Comparison of ENCODE assay signal across 8 cellular contexts in the genomic region with DNA sequence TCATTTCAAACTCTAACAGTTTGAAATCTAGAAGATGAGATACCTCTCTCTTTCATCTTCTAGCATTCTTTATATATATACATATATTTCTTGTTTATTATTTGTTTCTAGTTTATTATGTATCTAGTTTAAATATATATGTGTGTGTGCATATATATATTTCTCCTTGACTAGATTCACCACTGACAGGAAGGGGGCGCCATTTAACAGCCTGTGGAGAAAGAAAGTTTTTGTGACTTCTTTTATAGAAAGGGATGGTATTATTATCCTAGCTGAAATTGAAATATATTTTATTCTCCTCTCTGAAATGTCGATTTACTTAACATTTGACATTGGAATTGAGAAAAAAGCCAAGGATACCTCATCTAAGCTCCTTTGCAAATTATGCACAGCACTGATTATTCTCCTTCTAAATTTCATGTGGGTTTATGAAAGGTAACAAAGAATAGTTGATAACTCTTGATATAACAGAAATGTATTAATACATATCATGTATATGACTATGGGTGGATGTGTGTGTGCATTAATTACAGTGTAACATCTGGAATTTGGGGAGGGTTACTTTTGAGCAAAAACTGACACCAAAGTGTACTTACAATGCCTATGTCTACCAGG.
DNase-seq lines count a peak whose midpoint lies in the region; ATAC-seq, FAIRE-seq and TF ChIP-seq lines count a peak whose summit lies in the region.

No MANE protein-coding gene starts in this region.

- no peak overlapping the region for H3K4me2 ChIP-seq in KMS-11
- no peak overlapping the region for H3K4me2 ChIP-seq in HepG2 (ENCODE audit: low read depth, low read length)

- H3K79me2 ChIP-seq in KMS-11 (ENCODE audit: insufficient read depth, low read depth), result no peaks in the 10 kb centered on the region
- H3K79me2 ChIP-seq in HepG2 (ENCODE audit: insufficient read depth, low read length), result no peaks in the 10 kb centered on the region

- DNase-seq in G401 (ENCODE audit: low spot score), result peak; percentile 55
- DNase-seq in SHP77 treated with DMSO at 0.1 percent for 48 hours (lab: John Stamatoyannopoulos, UW), result peak; percentile 12
- DNase-seq in central memory CD4-positive, alpha-beta T cell, result peak; percentile 1
- DNase-seq in HepG2 (ENCODE audit: low spot score), result peak; percentile 65
- peak; percentile 5 to 52 for DNase-seq in stimulated activated effector memory CD8-positive, alpha-beta T cell treated with anti-CD3 and anti-CD28 coated beads, Interleukin-12 subunit alpha, Interleukin-12 subunit beta, amount 100 ng/mL, for 72 hours (ENCODE audit: low spot score in 2 of 2)
- no peak for DNase-seq in cortex of kidney (lab: John Stamatoyannopoulos, UW)

- no TSS peak for BruUV-seq in HepG2 (replicated peaks; lab: Mats Ljungman, UMichigan)

- no peaks in the 10 kb centered on the region for H3K9me3 Mint-ChIP-seq in stimulated activated effector memory CD8-positive, alpha-beta T cell treated with anti-CD3 and anti-CD28 coated beads, Interleukin-12 subunit alpha, Interleukin-12 subunit beta, amount 100 ng/mL, for 72 hours

- no peak for FAIRE-seq in HepG2 (lab: Jason Lieb, UNC)

- ATAC-seq in HepG2, result 0 out of 3 replicates have a peak, but pooled peaks have one; percentile 19
- ATAC-seq in stimulated activated effector memory CD8-positive, alpha-beta T cell treated with anti-CD3 and anti-CD28 coated beads, Interleukin-12 subunit alpha, Interleukin-12 subunit beta, amount 100 ng/mL, for 72 hours, result no peak
- no peak for ATAC-seq in esophagus mucosa

- intact Hi-C loops in HepG2 (cut with micrococcal nuclease; ENCODE audit: unreplicated experiment), result loop anchor here (1.0 to 10.0 kb wide), 10 partner anchors 74 to 1113 kb away; no protein-coding TSS in a partner anchor

- in situ Hi-C loops in G401 (cut with HindIII; ENCODE audit: low sequenced_read_pairs), result no loop called here
- in situ Hi-C loops in HepG2 (cut with HindIII; ENCODE audit: extremely low pct_ligation_motif_present, low pct_unique_long_range_greater_than_20kb), result loop anchor here (5.0 to 10.0 kb wide), 3 partner anchors 228 to 1115 kb away; no protein-coding TSS in a partner anchor

- no peak for TF ChIP-seq POLR2A in HepG2 (IDR thresholded peaks at IDR 0.05; ENCODE audit: insufficient read depth in 1 of 2, low read depth in 2 of 2, low read length in 2 of 2)

- H3K4me3 ChIP-seq in KMS-11 (IDR thresholded peaks at IDR 0.05; ENCODE audit: insufficient read depth, low read depth, low read length) (no peak overlapping the region), HepG2 (replicated peaks in 1 of 3; ENCODE audit: insufficient read depth in 1 of 3, low read depth in 2 of 3, low read length in 3 of 3) (no peak overlapping the region)

- WGBS in HepG2 (ENCODE audit: low lambda C conversion rate), result under 1% methylated on average over 2 of the region's 2 CpGs

- H4K20me1 ChIP-seq in KMS-11 (ENCODE audit: insufficient read depth) (no peaks in the 10 kb centered on the region), HepG2 (ENCODE audit: insufficient read depth, low read length) (0 out of 2 replicates have a peak, but pooled peaks cover 3% of the 10 kb centered on the region)

- POLR2A ChIA-PET in HepG2 (lab: Yijun Ruan, JAX), result no interaction called here

- no peak overlapping the region for H3K9ac ChIP-seq in KMS-11
- no peak overlapping the region for H3K9ac ChIP-seq in HepG2 (ENCODE audit: insufficient read depth, low read depth, low read length)

- peak; percentile 79 for TF ChIP-seq CTCF in KMS-11 (conservative IDR thresholded peaks at IDR 0.05; ENCODE audit: low read depth, low read length)
- TF ChIP-seq CTCF in HepG2 (CRISPR knock-in tag; IDR thresholded peaks at IDR 0.05), result peak; percentile 72

- H3K4me1 ChIP-seq in KMS-11 (ENCODE audit: low read depth, poor library complexity, severe bottlenecking) (no peaks in the 10 kb centered on the region), HepG2 (ENCODE audit: insufficient read depth, low read length) (peaks cover 21% of the 10 kb centered on the region)

- H3K36me3 ChIP-seq in KMS-11 (ENCODE audit: insufficient read depth) (no peaks in the 10 kb centered on the region), HepG2 (replicated peaks in 1 of 2; ENCODE audit: control insufficient read depth in 1 of 2, insufficient read depth in 2 of 2, low read length in 2 of 2) (no peaks in the 10 kb centered on the region)

- no peaks in the 10 kb centered on the region for H3K4me1 Mint-ChIP-seq in stimulated activated effector memory CD8-positive, alpha-beta T cell treated with anti-CD3 and anti-CD28 coated beads, Interleukin-12 subunit alpha, Interleukin-12 subunit beta, amount 100 ng/mL, for 72 hours

- no peaks in the 10 kb centered on the region for H3K36me3 Mint-ChIP-seq in stimulated activated effector memory CD8-positive, alpha-beta T cell treated with anti-CD3 and anti-CD28 coated beads, Interleukin-12 subunit alpha, Interleukin-12 subunit beta, amount 100 ng/mL, for 72 hours

- CTCF ChIA-PET in HepG2 (lab: Yijun Ruan, JAX; ENCODE audit: low intra/inter-chr PET ratio, low total read pairs), result interaction anchor here (0.6 to 3.2 kb wide), 4 partner anchors 498 to 1113 kb away, joined by 3 to 19 read pairs (median 12); no protein-coding TSS in a partner anchor

- H3K9me3 ChIP-seq in HepG2 (ENCODE audit: low read length), result no peaks in the 10 kb centered on the region

- H3K27ac ChIP-seq in KMS-11 (no peak overlapping the region), HepG2 (ENCODE audit: extremely low read length, insufficient read depth, low read length) (no peak overlapping the region)

- no peaks in the 10 kb centered on the region for H3K27me3 ChIP-seq in KMS-11 (ENCODE audit: insufficient read depth, low read depth)
- no peaks in the 10 kb centered on the region for H3K27me3 ChIP-seq in HepG2 (ENCODE audit: control insufficient read depth in 1 of 2, insufficient read depth in 2 of 2, low read length in 2 of 2)

- no peak for TF ChIP-seq EP300 in HepG2 (IDR thresholded peaks at IDR 0.05; ENCODE audit: low read depth in 2 of 2, low read length in 2 of 2)
- no peak for TF ChIP-seq EP300 in HepG2 (CRISPR knock-in tag; IDR thresholded peaks at IDR 0.05; ENCODE audit: borderline replicate concordance)

- H2AFZ ChIP-seq in KMS-11 (ENCODE audit: low read depth), result no peak overlapping the region
- H2AFZ ChIP-seq in HepG2 (ENCODE audit: low read length), result no peak overlapping the region

- H3K27ac Mint-ChIP-seq in stimulated activated effector memory CD8-positive, alpha-beta T cell treated with anti-CD3 and anti-CD28 coated beads, Interleukin-12 subunit alpha, Interleukin-12 subunit beta, amount 100 ng/mL, for 72 hours, result no peak overlapping the region

- peak; percentile 58; the same call in 1 of the 2 replicates for TF ChIP-seq RAD21 in HepG2 (CRISPR knock-in tag; IDR thresholded peaks at IDR 0.05)

- no peak overlapping the region for H3K4me3 Mint-ChIP-seq in stimulated activated effector memory CD8-positive, alpha-beta T cell treated with anti-CD3 and anti-CD28 coated beads, Interleukin-12 subunit alpha, Interleukin-12 subunit beta, amount 100 ng/mL, for 72 hours

TF ChIP-seq in HepG2, 621 proteins besides CTCF, POLR2A, EP300 and RAD21:
- peak; percentile 87 for TF ChIP-seq STAG1 (CRISPR knock-in tag; IDR thresholded peaks at IDR 0.05)
- no peak for TF ChIP-seq MTF1 (CRISPR knock-in tag; IDR thresholded peaks at IDR 0.05)
- TF ChIP-seq ARID2 (CRISPR knock-in tag; IDR thresholded peaks at IDR 0.05; ENCODE audit: borderline replicate concordance), result 0 out of 2 replicates have a peak, but pooled peaks have one; percentile 67
- TF ChIP-seq, protein P1, sequence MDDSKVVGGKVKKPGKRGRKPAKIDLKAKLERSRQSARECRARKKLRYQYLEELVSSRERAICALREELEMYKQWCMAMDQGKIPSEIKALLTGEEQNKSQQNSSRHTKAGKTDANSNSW (CRISPR knock-in tag; IDR thresholded peaks at IDR 0.05; ENCODE audit: borderline replicate concordance), result no peak
- no peak for TF ChIP-seq SIN3B (IDR thresholded peaks at IDR 0.05; ENCODE audit: low read length)
- TF ChIP-seq, protein P2, sequence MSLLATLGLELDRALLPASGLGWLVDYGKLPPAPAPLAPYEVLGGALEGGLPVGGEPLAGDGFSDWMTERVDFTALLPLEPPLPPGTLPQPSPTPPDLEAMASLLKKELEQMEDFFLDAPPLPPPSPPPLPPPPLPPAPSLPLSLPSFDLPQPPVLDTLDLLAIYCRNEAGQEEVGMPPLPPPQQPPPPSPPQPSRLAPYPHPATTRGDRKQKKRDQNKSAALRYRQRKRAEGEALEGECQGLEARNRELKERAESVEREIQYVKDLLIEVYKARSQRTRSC (CRISPR knock-in tag; IDR thresholded peaks at IDR 0.05; ENCODE audit: low read depth), result no peak
- 0 out of 2 replicates have a peak, but pooled peaks have one; percentile 19 for TF ChIP-seq THAP11 (CRISPR knock-in tag; IDR thresholded peaks at IDR 0.05)
- TF ChIP-seq SMC3 (IDR thresholded peaks at IDR 0.05; ENCODE audit: low read length), result peak; percentile 93
- no peak for TF ChIP-seq HCFC1 (IDR thresholded peaks at IDR 0.05; ENCODE audit: low read depth, low read length)
- TF ChIP-seq WIZ (CRISPR knock-in tag; IDR thresholded peaks at IDR 0.05), result no peak
